ENCODE assay signal across 29 cellular contexts in genomic region chr2:174046172-174046571, GRCh38.
"Had no signal": no experiment of that assay in that cellular context is flagged by ENCODE, and none has a peak within 500 bp of the region (broad histone marks: within the 10 kb centered on the region; RNA-seq: fewer than 3 reads in every experiment).

No MANE protein-coding gene starts in this region.

- H3K4me1 Mint-ChIP-seq: stimulated activated effector memory CD8-positive, alpha-beta T cell treated with anti-CD3 and anti-CD28 coated beads, Interleukin-12 subunit alpha, Interleukin-12 subunit beta, amount 100 ng/mL, for 72 hours had no signal

- H3K9me3 Mint-ChIP-seq: stimulated activated effector memory CD8-positive, alpha-beta T cell treated with anti-CD3 and anti-CD28 coated beads, Interleukin-12 subunit alpha, Interleukin-12 subunit beta, amount 100 ng/mL, for 72 hours; stimulated activated memory B cell treated with anti-CD40 and anti-IgM and Interleukin-4, amounts not matched to agents 10 μg/mL and 1 μg/mL and 100 μg/mL, for 72 hours; stimulated activated naive CD8-positive, alpha-beta T cell treated with anti-CD3 and anti-CD28 coated beads, Interleukin-15, Interleukin-2, amounts not matched to agents 100 ng/mL and 50 ng/mL, for 24 hours; type B pancreatic cell had no signal

- H3K27ac Mint-ChIP-seq: stimulated activated effector memory CD8-positive, alpha-beta T cell treated with anti-CD3 and anti-CD28 coated beads, Interleukin-12 subunit alpha, Interleukin-12 subunit beta, amount 100 ng/mL, for 72 hours; stimulated activated memory B cell treated with anti-CD40 and anti-IgM and Interleukin-4, amounts not matched to agents 10 μg/mL and 1 μg/mL and 100 μg/mL, for 72 hours; stimulated activated naive B cell treated with anti-CD40 and anti-IgM and Interleukin-4, amounts not matched to agents 10 μg/mL and 1 μg/mL and 100 μg/mL, for 72 hours; stimulated activated naive CD8-positive, alpha-beta T cell treated with anti-CD3 and anti-CD28 coated beads, Interleukin-15, Interleukin-2, amounts not matched to agents 100 ng/mL and 50 ng/mL, for 24 hours had no signal

- H3K27me3 Mint-ChIP-seq: type B pancreatic cell had no signal

- ATAC-seq: stimulated activated effector memory CD8-positive, alpha-beta T cell treated with anti-CD3 and anti-CD28 coated beads, Interleukin-12 subunit alpha, Interleukin-12 subunit beta, amount 100 ng/mL, for 72 hours; stimulated activated memory B cell treated with anti-CD40 and anti-IgM and Interleukin-4, amounts not matched to agents 10 μg/mL and 1 μg/mL and 100 μg/mL, for 72 hours; stimulated activated naive B cell treated with anti-CD40 and anti-IgM and Interleukin-4, amounts not matched to agents 10 μg/mL and 1 μg/mL and 100 μg/mL, for 72 hours; stimulated activated naive CD8-positive, alpha-beta T cell treated with anti-CD3 and anti-CD28 coated beads, Interleukin-15, amount 100 ng/mL, for 72 hours; stimulated activated naive CD8-positive, alpha-beta T cell treated with anti-CD3 and anti-CD28 coated beads, Interleukin-15, Interleukin-2, amounts not matched to agents 100 U/mL and 50 U/mL, for 24 hours; upper lobe of right lung had no signal

- H3K4me3 Mint-ChIP-seq: stimulated activated effector memory CD8-positive, alpha-beta T cell treated with anti-CD3 and anti-CD28 coated beads, Interleukin-12 subunit alpha, Interleukin-12 subunit beta, amount 100 ng/mL, for 72 hours; stimulated activated memory B cell treated with anti-CD40 and anti-IgM and Interleukin-4, amounts not matched to agents 10 μg/mL and 1 μg/mL and 100 μg/mL, for 72 hours; stimulated activated naive B cell treated with anti-CD40 and anti-IgM and Interleukin-4, amounts not matched to agents 10 μg/mL and 1 μg/mL and 100 μg/mL, for 72 hours; stimulated activated naive CD8-positive, alpha-beta T cell treated with anti-CD3 and anti-CD28 coated beads, Interleukin-15, amount 100 ng/mL, for 72 hours; stimulated activated naive CD8-positive, alpha-beta T cell treated with anti-CD3 and anti-CD28 coated beads, Interleukin-15, Interleukin-2, amounts not matched to agents 100 ng/mL and 50 ng/mL, for 24 hours; type B pancreatic cell had no signal

- H3K27me3 ChIP-seq: stomach, suprapubic skin, testis, thyroid gland, tibial artery, tibial nerve, transverse colon, upper lobe of left lung, upper lobe of right lung, uterus, vagina had no signal

- H3K4me3 ChIP-seq: stomach, suprapubic skin, testis, thoracic aorta, thyroid gland, tibial artery, tibial nerve, transverse colon, upper lobe of left lung, upper lobe of right lung, uterus, vagina had no signal

- H3K36me3 ChIP-seq: stomach, suprapubic skin, thoracic aorta, thyroid gland, tibial artery, tibial nerve, transverse colon, upper lobe of left lung, upper lobe of right lung, uterus, vagina had no signal

- H3K4me1 ChIP-seq: suprapubic skin, thyroid gland, tibial artery, transverse colon, upper lobe of left lung, upper lobe of right lung, uterus had no signal

- FAIRE-seq: urothelium cell line had no signal

- H3K27ac ChIP-seq: stomach, suprapubic skin, testis, thoracic aorta, thyroid gland, tibial artery, tibial nerve, transverse colon, upper lobe of left lung, upper lobe of right lung, uterus, vagina had no signal

- H3K9me3 ChIP-seq: stomach, suprapubic skin, testis, thoracic aorta, thyroid gland, tibial artery, transverse colon, upper lobe of left lung, upper lobe of right lung, uterus, vagina had no signal

- H3K36me3 Mint-ChIP-seq: stimulated activated effector memory CD8-positive, alpha-beta T cell treated with anti-CD3 and anti-CD28 coated beads, Interleukin-12 subunit alpha, Interleukin-12 subunit beta, amount 100 ng/mL, for 72 hours; stimulated activated memory B cell treated with anti-CD40 and anti-IgM and Interleukin-4, amounts not matched to agents 10 μg/mL and 1 μg/mL and 100 μg/mL, for 72 hours; stimulated activated naive B cell treated with anti-CD40 and anti-IgM and Interleukin-4, amounts not matched to agents 10 μg/mL and 1 μg/mL and 100 μg/mL, for 72 hours had no signal

- DNase-seq: stimulated activated CD4-positive, alpha-beta T cell treated with anti-CD3 and anti-CD28 coated beads, Interleukin-2, amount 100 ng/mL, for 48 hours; stimulated activated CD4-positive, alpha-beta T cell treated with anti-CD3 and anti-CD28 coated beads, Interleukin-4, amount 100 ng/mL, for 1 hour; stimulated activated CD4-positive, alpha-beta T cell treated with anti-CD3 and anti-CD28 coated beads, Interleukin-4, amount 100 ng/mL, for 24 hours; stimulated activated CD4-positive, alpha-beta T cell treated with anti-CD3 and anti-CD28 coated beads, Interleukin-4, amount 100 ng/mL, for 4 hours; stimulated activated CD8-positive, alpha-beta memory T cell treated with anti-CD3 and anti-CD28 coated beads, Interleukin-4, amount 100 ng/mL, for 48 hours; stimulated activated naive B cell treated with anti-CD40 and anti-IgM and Interleukin-4, amounts not matched to agents 10 μg/mL and 1 μg/mL and 100 μg/mL, for 72 hours; stimulated activated naive CD4-positive, alpha-beta T cell; stimulated activated naive CD4-positive, alpha-beta T cell treated with Interleukin-2 at 50 U/mL for 16 hours; stimulated activated naive CD8-positive, alpha-beta T cell treated with anti-CD3 and anti-CD28 coated beads, Interleukin-15, amount 100 ng/mL, for 72 hours; stimulated activated naive CD8-positive, alpha-beta T cell treated with anti-CD3 and anti-CD28 coated beads, Interleukin-15, Interleukin-2, amounts not matched to agents 100 U/mL and 50 U/mL, for 24 hours; stomach; substantia nigra; testis; thyroid gland; transverse colon; trophoblast cell; upper lobe of left lung; upper lobe of right lung; uterus had no signal
